Comparison of ENCODE assay signal across 12 cellular contexts in genomic region chr17:48548687-48549621, GRCh38. TPM values are rescaled to one million over a fixed set of nuclear protein-coding genes. Genes with fewer than 3 reads are reported as not detected.
DNase-seq lines count a peak whose midpoint lies in the region; ATAC-seq and TF ChIP-seq lines count a peak whose summit lies in the region.
"Had no signal": no experiment of that assay in that cellular context is flagged by ENCODE, and none has a peak within 500 bp of the region (broad histone marks: within the 10 kb centered on the region; RNA-seq: fewer than 3 reads in every experiment).

No MANE protein-coding gene starts in this region.

- no peak overlapping the region for H3K4me3 Mint-ChIP-seq in central memory CD8-positive, alpha-beta T cell
- peak overlapping the region in 9 of 10 donors; percentile 71 to 100 (median 94) for H3K4me3 Mint-ChIP-seq in naive thymus-derived CD4-positive, alpha-beta T cell

- no peaks in the 10 kb centered on the region for H3K9me3 Mint-ChIP-seq in central memory CD8-positive, alpha-beta T cell
- no peaks in the 10 kb centered on the region for H3K9me3 Mint-ChIP-seq in naive thymus-derived CD4-positive, alpha-beta T cell
- H3K9me3 Mint-ChIP-seq: activated B cell treated with CpG ODN at 0.5 μM for 24 hours had no signal

- H3K4me3 ChIP-seq in A673 (ENCODE audit: low read depth, low read length, poor library complexity, severe bottlenecking), result no peak overlapping the region
- peak overlapping the region; percentile 24 for H3K4me3 ChIP-seq in HUES64 (ENCODE audit: low read length)
- H3K4me3 ChIP-seq in naive thymus-derived CD4-positive, alpha-beta T cell (ENCODE audit: low read length), result peak overlapping the region; percentile 19
- no peak overlapping the region for H3K4me3 ChIP-seq in vagina
- H3K4me3 ChIP-seq: GM12878 had no signal

- H3K27ac ChIP-seq in A673 (ENCODE audit: low read depth, low read length, poor library complexity, severe bottlenecking), result peak overlapping the region; percentile 95
- no peak overlapping the region; the same call in 1 of the 2 replicates for H3K27ac ChIP-seq in HUES64 (ENCODE audit: low read depth, low read length)
- peak overlapping the region; percentile 90 for H3K27ac ChIP-seq in naive thymus-derived CD4-positive, alpha-beta T cell (ENCODE audit: low read depth, low read length)
- no peak overlapping the region for H3K27ac ChIP-seq in vagina

- ATAC-seq in central memory CD8-positive, alpha-beta T cell (replicated peaks; ENCODE audit: extremely low read depth, poor library complexity, severe bottlenecking), result no peak
- ATAC-seq in naive thymus-derived CD4-positive, alpha-beta T cell, result no peak
- ATAC-seq in GM19351 (IDR thresholded peaks at IDR 0.05; ENCODE audit: unreplicated experiment), result no peak
- ATAC-seq: GM12878 had no signal

- peaks cover 55% of the 10 kb centered on the region for H3K4me1 ChIP-seq in A673 (ENCODE audit: insufficient read depth, low read length, poor library complexity, severe bottlenecking)
- peaks cover 57% of the 10 kb centered on the region for H3K4me1 ChIP-seq in HUES64 (ENCODE audit: insufficient read depth, low read length)
- peaks cover 0 to 29% of the 10 kb centered on the region in 2 donors for H3K4me1 ChIP-seq in naive thymus-derived CD4-positive, alpha-beta T cell (ENCODE audit: control insufficient read depth in 2 of 2, insufficient read depth in 2 of 2, low read length in 2 of 2)
- peaks cover 32% of the 10 kb centered on the region for H3K4me1 ChIP-seq in vagina

- DNase-seq in A673 (ENCODE audit: low spot score) (no peak), AG08396 (ENCODE audit: low spot score) (no peak), NCI-H146 (lab: John Stamatoyannopoulos, UW) (no peak), vagina (ENCODE audit: extremely low spot score in 2 of 2) (no peak)
- no peak for DNase-seq in central memory CD8-positive, alpha-beta T cell (ENCODE audit: low spot score in 2 of 2)
- DNase-seq in naive thymus-derived CD4-positive, alpha-beta T cell, result no peak
- DNase-seq: activated B cell treated with CpG ODN at 0.5 μM for 24 hours, NCI-H1092 had no signal

- no peak overlapping the region for H3K9ac ChIP-seq in HUES64 (ENCODE audit: low read depth, low read length)

- H3K4me1 Mint-ChIP-seq in central memory CD8-positive, alpha-beta T cell, result peaks cover 7% of the 10 kb centered on the region
- H3K4me1 Mint-ChIP-seq in naive thymus-derived CD4-positive, alpha-beta T cell, result peaks cover 3 to 48% (median 46%) of the 10 kb centered on the region in 7 donors

- CTCF ChIA-PET in A673 (lab: Charles Lee), result no interaction called here
- CTCF ChIA-PET in naive thymus-derived CD4-positive, alpha-beta T cell (lab: Charles Lee), result interaction anchor here (0.7 to 1.2 kb wide), 2 partner anchors 44 to 56 kb away, joined by 3 to 4 read pairs; partner anchors contain the start of gene HOXB5

- intact Hi-C loops in A673 (cut with micrococcal nuclease; ENCODE audit: unreplicated experiment), result no loop called here
- intact Hi-C loops in naive thymus-derived CD4-positive, alpha-beta T cell (cut with micrococcal nuclease), result loop anchor here in 1 of 2 donors (10.0 kb wide), 1 partner anchor 346 kb away; the partner anchor contains the start of gene ATP5MC1
- intact Hi-C loops in vagina (cut with DNase I), result no loop called here

- POLR2A ChIA-PET in A673 (lab: Charles Lee; ENCODE audit: low non-redundant PET), result no interaction called here
- POLR2A ChIA-PET in naive thymus-derived CD4-positive, alpha-beta T cell (lab: Charles Lee), result interaction anchor here (0.6 to 4.3 kb wide), 8 partner anchors 8 to 718 kb away, joined by 3 to 24 read pairs (median 4); partner anchors contain the start of genes HOXB5, LRRC46 and MRPL10

- WGBS in HUES64, result 16% methylated on average over 4 of the region's 6 CpGs

- TF ChIP-seq POLR2A in vagina (IDR thresholded peaks at IDR 0.05), result no peak

- peaks cover 4% of the 10 kb centered on the region for H3K36me3 Mint-ChIP-seq in central memory CD8-positive, alpha-beta T cell (ENCODE audit: insufficient read depth)
- peaks cover 0 to 14% (median 2%) of the 10 kb centered on the region in 5 donors for H3K36me3 Mint-ChIP-seq in naive thymus-derived CD4-positive, alpha-beta T cell

- no peaks in the 10 kb centered on the region for H3K27me3 ChIP-seq in A673 (replicated peaks; ENCODE audit: insufficient read depth, low read depth, low read length, poor library complexity)
- H3K27me3 ChIP-seq in HUES64 (ENCODE audit: insufficient read depth, low read length), result peaks cover 100% of the 10 kb centered on the region
- H3K27me3 ChIP-seq in naive thymus-derived CD4-positive, alpha-beta T cell (ENCODE audit: control insufficient read depth in 2 of 2, insufficient read depth in 2 of 2, low read length in 2 of 2), result no peaks in the 10 kb centered on the region
- no peaks in the 10 kb centered on the region for H3K27me3 ChIP-seq in vagina

- H3K27me3 Mint-ChIP-seq in central memory CD8-positive, alpha-beta T cell, result peaks cover 16% of the 10 kb centered on the region
- peaks cover 0 to 18% (median 8%) of the 10 kb centered on the region in 5 donors for H3K27me3 Mint-ChIP-seq in naive thymus-derived CD4-positive, alpha-beta T cell

- TF ChIP-seq CTCF in A673 (conservative IDR thresholded peaks at IDR 0.05; ENCODE audit: low read depth, low read length), result no peak
- TF ChIP-seq CTCF in vagina (IDR thresholded peaks at IDR 0.05), result no peak

- H3K27ac Mint-ChIP-seq in central memory CD8-positive, alpha-beta T cell (ENCODE audit: low read depth), result peak overlapping the region; percentile 22
- peak overlapping the region; percentile 87 to 100 (median 95) for H3K27ac Mint-ChIP-seq in naive thymus-derived CD4-positive, alpha-beta T cell
- H3K27ac Mint-ChIP-seq: activated B cell treated with CpG ODN at 0.5 μM for 24 hours had no signal

- H3K36me3 ChIP-seq in A673 (ENCODE audit: insufficient read depth, low read length, poor library complexity, severe bottlenecking), result peaks cover 28% of the 10 kb centered on the region
- H3K36me3 ChIP-seq in HUES64 (ENCODE audit: insufficient read depth, low read length), result no peaks in the 10 kb centered on the region
- H3K36me3 ChIP-seq in naive thymus-derived CD4-positive, alpha-beta T cell (ENCODE audit: control insufficient read depth in 2 of 3, insufficient read depth in 3 of 3, low read length in 3 of 3), result no peaks in the 10 kb centered on the region
- H3K36me3 ChIP-seq in vagina, result no peaks in the 10 kb centered on the region

- no TSS peak for BruUV-seq in A673 (replicated peaks; lab: Mats Ljungman, UMichigan)

- H3K9me3 ChIP-seq in A673 (ENCODE audit: low read depth, low read length, poor library complexity, severe bottlenecking) (no peaks in the 10 kb centered on the region), HUES64 (ENCODE audit: insufficient read depth, low read depth, low read length) (no peaks in the 10 kb centered on the region), vagina (no peaks in the 10 kb centered on the region)
- no peaks in the 10 kb centered on the region for H3K9me3 ChIP-seq in naive thymus-derived CD4-positive, alpha-beta T cell (ENCODE audit: control insufficient read depth in 2 of 3, low read length in 3 of 3)

RNA-seq across cellular contexts. Expression of gene HOXB2, which starts 4.0 kb away (rescaled TPM):
- total RNA-seq in A673 (2021), result 34.5 and 37.8 TPM in 2 replicates
- 24.6 TPM for polyA plus RNA-seq in HUES64 (2013, experiment 1 of 2)
- 44.5 TPM for polyA plus RNA-seq in HUES64 (2013, experiment 2 of 2)
- 10 to 100 TPM in 4 of 5 experiments, 1 to 10 TPM in 1; 3.4 to 46.9 (median 34.2) TPM for total RNA-seq in naive thymus-derived CD4-positive, alpha-beta T cell
- 10 to 100 TPM in 1 of 2 donors, 1 to 10 TPM in 1; 9.7 to 23.1 TPM for polyA plus RNA-seq in naive thymus-derived CD4-positive, alpha-beta T cell
- total RNA-seq in vagina, result 14.2 TPM

RNA-seq across cellular contexts. Expression of gene HOXB1, which starts 18.1 kb away (rescaled TPM):
- total RNA-seq in A673 (2021), result not detected in 2 replicates
- polyA plus RNA-seq in HUES64 (2013, experiment 1 of 2), result 16.3 TPM
- polyA plus RNA-seq in HUES64 (2013, experiment 2 of 2), result 23.6 TPM
- total RNA-seq in naive thymus-derived CD4-positive, alpha-beta T cell, result not detected
- polyA plus RNA-seq in naive thymus-derived CD4-positive, alpha-beta T cell, result not detected
- not detected for total RNA-seq in vagina
- total RNA-seq: activated B cell treated with CpG ODN at 0.5 μM for 24 hours, glomerular endothelial cell, GM12878 had no signal
- polyA plus RNA-seq: GM12878 had no signal

RNA-seq across cellular contexts. Expression of gene HOXB4, which starts 29.2 kb away (rescaled TPM):
- total RNA-seq in A673 (2021) (9.7 and 11.9 TPM in 2 replicates), vagina (1.5 TPM)
- polyA plus RNA-seq in HUES64 (2013, experiment 1 of 2), result 0.45 TPM
- 0.95 TPM for polyA plus RNA-seq in HUES64 (2013, experiment 2 of 2)
- total RNA-seq in naive thymus-derived CD4-positive, alpha-beta T cell, result 1 to 10 TPM in 4 of 5 experiments, under 1 TPM in 1; 0.34 to 7.9 (median 2.4) TPM
- polyA plus RNA-seq in naive thymus-derived CD4-positive, alpha-beta T cell, result not detected

RNA-seq across cellular contexts. Expression of gene HOXB3, which starts 41.1 kb away (rescaled TPM):
- total RNA-seq in A673 (2021) (40.7 and 46.1 TPM in 2 replicates), vagina (17.7 TPM)
- polyA plus RNA-seq in HUES64 (2013, experiment 1 of 2), result 3.7 TPM
- polyA plus RNA-seq in HUES64 (2013, experiment 2 of 2), result 9.1 TPM
- total RNA-seq in naive thymus-derived CD4-positive, alpha-beta T cell, result 10 to 100 TPM in 1 of 5 experiments, 1 to 10 TPM in 3, under 1 TPM in 1; 0.48 to 14.6 (median 7.1) TPM
- under 1 TPM in 1 of 2 donors, not detected in 1; 0.11 TPM for polyA plus RNA-seq in naive thymus-derived CD4-positive, alpha-beta T cell

RNA-seq across cellular contexts. Expression of gene HOXB5, which starts 44.6 kb away (rescaled TPM):
- total RNA-seq in A673 (2021) (5.9 and 6.4 TPM in 2 replicates), vagina (0.74 TPM)
- polyA plus RNA-seq in HUES64 (2013, experiment 1 of 2), result 0.40 TPM
- polyA plus RNA-seq in HUES64 (2013, experiment 2 of 2), result 0.63 TPM
- total RNA-seq in naive thymus-derived CD4-positive, alpha-beta T cell, result not detected
- not detected for polyA plus RNA-seq in naive thymus-derived CD4-positive, alpha-beta T cell
- total RNA-seq: activated B cell treated with CpG ODN at 0.5 μM for 24 hours, GM12878 had no signal
- polyA plus RNA-seq: GM12878 had no signal

Comparison
In these comparisons a context has a peak if more than half of its experiments do, and no peak if none do; other contexts are left out.
1. H3K27ac ChIP-seq: peak in A673 (single experiment) and naive thymus-derived CD4-positive, alpha-beta T cell (single experiment); none in HUES64 (single experiment) and vagina (single experiment).
2. H3K4me3 ChIP-seq: peak in HUES64 (single experiment) and naive thymus-derived CD4-positive, alpha-beta T cell (single experiment); none in A673 (single experiment) and vagina (0 of 2).